ENCODE assay signal across 21 cellular contexts in the genomic region with DNA sequence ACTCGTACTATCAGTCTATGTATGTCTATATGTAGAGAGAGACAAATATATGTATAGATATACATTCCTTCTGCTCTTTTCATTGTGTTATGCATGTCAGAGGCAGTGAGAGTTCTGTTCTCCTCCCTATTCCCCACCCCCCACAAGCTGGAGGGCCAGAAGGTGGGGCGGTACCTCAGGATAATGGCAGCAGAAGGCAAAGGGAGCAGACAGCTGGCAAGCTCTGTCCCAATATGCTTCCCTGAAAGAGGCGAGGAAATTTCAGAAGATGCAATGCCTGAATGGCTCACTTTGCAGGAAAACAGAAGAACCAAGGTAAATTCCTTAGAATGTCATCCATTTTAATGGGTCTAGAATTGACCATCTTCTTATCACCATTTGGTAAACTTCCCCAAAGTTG.
DNase-seq lines count a peak whose midpoint lies in the region; ATAC-seq, FAIRE-seq and TF ChIP-seq lines count a peak whose summit lies in the region.
"Had no signal": no experiment of that assay in that cellular context is flagged by ENCODE, and none has a peak within 500 bp of the region (broad histone marks: within the 10 kb centered on the region; RNA-seq: fewer than 3 reads in every experiment).

No MANE protein-coding gene starts in this region.

- 0% methylated on average over 3 of the region's 3 CpGs for WGBS in K562 (ENCODE audit: insufficient coverage, low coverage, missing lambda C conversion rate)
- 93 to 95% methylated on average over 3 of the region's 3 CpGs for WGBS in heart right ventricle, 2 donors

- H3K27me3 ChIP-seq in K562 (ENCODE audit: control insufficient read depth in 2 of 2, insufficient read depth in 2 of 2, low read length in 2 of 2), result no peaks in the 10 kb centered on the region
- H3K27me3 ChIP-seq in heart right ventricle, result no peaks in the 10 kb centered on the region
- H3K27me3 ChIP-seq: neural progenitor cell, sigmoid colon had no signal

- peaks cover 55% of the 10 kb centered on the region for H3K79me2 ChIP-seq in K562 (ENCODE audit: control insufficient read depth, insufficient read depth, low read length)

- peak; percentile 73 to 87 for DNase-seq in Kasumi-1 (lab: John Stamatoyannopoulos, UW)
- peak; percentile 76 for DNase-seq in NCI-H2227 (lab: John Stamatoyannopoulos, UW; ENCODE audit: unreplicated experiment)
- peak in 2 of 4 experiments; percentile 64 to 89 for DNase-seq in K562 (ENCODE audit: extremely low read depth in 1 of 4, low spot score in 3 of 4)
- DNase-seq in retina, result peak; percentile 42
- DNase-seq in germinal center (ENCODE audit: low spot score), result no peak
- DNase-seq in activated CD4-positive, CD25-positive, alpha-beta regulatory T cell treated with anti-CD3 and anti-CD28 coated beads, Interleukin-2, amount 50 U/mL, for 72 hours, result no peak
- DNase-seq in heart right ventricle, result no peak
- DNase-seq: activated CD4-positive, alpha-beta memory T cell treated with anti-CD3 and anti-CD28 coated beads, Interleukin-2, amount 10 ng/mL, durations not matched to agents 7 days and 5 days; aorta; CD4-positive, CD25-positive, alpha-beta regulatory T cell; DMS79; Karpas-422; NCI-H1092; NCI-H2107; NCI-H774; sigmoid colon; stimulated activated CD4-positive, alpha-beta T cell treated with anti-CD3 and anti-CD28 coated beads, Interleukin-15, amount 100 ng/mL, for 24 hours; stimulated activated naive CD8-positive, alpha-beta T cell treated with anti-CD3 and anti-CD28 coated beads, Interleukin-15, Interleukin-2, amounts not matched to agents 100 U/mL and 50 U/mL, for 24 hours; T-helper 9 cell had no signal

- FAIRE-seq in K562 (lab: Jason Lieb, UNC), result peak; percentile 77

- POLR2A ChIA-PET in K562 (lab: Yijun Ruan, JAX), result interaction anchor here (3.6 kb wide), 1 partner anchor 12 kb away, joined by 13 read pairs; no protein-coding TSS in a partner anchor

- H3K4me3 ChIP-seq in K562 (peak overlapping the region; percentile 42), heart right ventricle (no peak overlapping the region)
- H3K4me3 ChIP-seq: neural progenitor cell, sigmoid colon, thoracic aorta had no signal

- TF ChIP-seq EP300 in K562 (IDR thresholded peaks at IDR 0.05; ENCODE audit: low read length), result peak; percentile 59

- H3K9me3 ChIP-seq in K562 (replicated peaks; ENCODE audit: control insufficient read depth, insufficient read depth, low read depth, low read length) (peaks cover 7% of the 10 kb centered on the region), heart right ventricle (peaks cover 0 to 12% (median 0%) of the 10 kb centered on the region in 11 donors)
- H3K9me3 ChIP-seq: thoracic aorta had no signal

- peak overlapping the region; percentile 78 for H2AFZ ChIP-seq in K562 (ENCODE audit: low read depth, low read length)

- H3K4me2 ChIP-seq in K562 (ENCODE audit: insufficient read depth, low read length), result peak overlapping the region; percentile 89
- H3K4me2 ChIP-seq: neural progenitor cell had no signal

- peaks cover 14% of the 10 kb centered on the region for H3K36me3 ChIP-seq in K562 (ENCODE audit: control insufficient read depth, insufficient read depth, low read length)
- H3K36me3 ChIP-seq in heart right ventricle, result no peaks in the 10 kb centered on the region
- H3K36me3 ChIP-seq: neural progenitor cell, sigmoid colon, thoracic aorta had no signal

- no peaks in the 10 kb centered on the region for H4K20me1 ChIP-seq in K562 (replicated peaks; ENCODE audit: control insufficient read depth, insufficient read depth, low read length)

- peak overlapping the region; percentile 56 to 86; a peak in 3 of 4 replicates for H3K9ac ChIP-seq in K562 (ENCODE audit: insufficient read depth in 1 of 2, low read depth in 2 of 2, low read length in 2 of 2)
- H3K9ac ChIP-seq: neural progenitor cell had no signal

- peak; percentile 79 for TF ChIP-seq POLR2A in K562 (conservative IDR thresholded peaks at IDR 0.05)

- H3K4me1 ChIP-seq in K562 (replicated peaks in 1 of 2; ENCODE audit: control insufficient read depth in 2 of 2, insufficient read depth in 2 of 2, low read length in 2 of 2), result peaks cover 4 to 32% of the 10 kb centered on the region in 2 experiments; a peak in 3 of 5 replicates
- H3K4me1 ChIP-seq in heart right ventricle, result peaks cover 0 to 9% (median 0%) of the 10 kb centered on the region in 9 donors

- CTCF ChIA-PET in K562 (lab: Yijun Ruan, JAX; ENCODE audit: low intra/inter-chr PET ratio), result no interaction called here

- BruUV-seq in K562 (replicated peaks; lab: Mats Ljungman, UMichigan), result no TSS peak

- no peaks in the 10 kb centered on the region for H3K9me1 ChIP-seq in K562 (ENCODE audit: control insufficient read depth, insufficient read depth, low read length)

- TF ChIP-seq RAD21 in K562 (CRISPR knock-in tag; conservative IDR thresholded peaks at IDR 0.05 in 1 of 2, IDR thresholded peaks at IDR 0.05 in 1 of 2), result peak in 1 of 2 experiments; percentile 29; a peak in 3 of 4 replicates

- intact Hi-C loops in K562 (cut with micrococcal nuclease), result loop anchor here (5.0 kb wide), 3 partner anchors 106 to 259 kb away; no protein-coding TSS in a partner anchor
- intact Hi-C loops in heart right ventricle (cut with DNase I), result no loop called here

- TF ChIP-seq CTCF in K562 (IDR thresholded peaks at IDR 0.05 in 2 of 3, conservative IDR thresholded peaks at IDR 0.05 in 1 of 3; ENCODE audit: insufficient read depth in 2 of 3, low read depth in 1 of 3, low read length in 3 of 3), result no peak; a peak in 1 of 6 replicates
- no peak for TF ChIP-seq CTCF in heart right ventricle (IDR thresholded peaks at IDR 0.05)

- H3K27ac ChIP-seq in K562 (ENCODE audit: extremely low read depth, low read depth, low read length) (peak overlapping the region; percentile 95), heart right ventricle (no peak overlapping the region)
- H3K27ac ChIP-seq: neural progenitor cell, sigmoid colon, thoracic aorta had no signal

- in situ Hi-C loops in K562 (cut with MboI), result no loop called here

- peak; percentile 84 for ATAC-seq in K562
- no peak for ATAC-seq in heart right ventricle
- ATAC-seq: stimulated activated naive CD8-positive, alpha-beta T cell treated with anti-CD3 and anti-CD28 coated beads, Interleukin-15, Interleukin-2, amounts not matched to agents 100 U/mL and 50 U/mL, for 24 hours had no signal

TF ChIP-seq in K562, 482 proteins besides CTCF, POLR2A, EP300 and RAD21 (continues in another document):
- TF ChIP-seq ETV5 (CRISPR knock-in tag; IDR thresholded peaks at IDR 0.05; ENCODE audit: low read depth), result 0 out of 2 replicates have a peak, but pooled peaks have one; percentile 31
- TF ChIP-seq ZNF41 (CRISPR knock-in tag; conservative IDR thresholded peaks at IDR 0.05), result 0 out of 2 replicates have a peak, but pooled peaks have one; percentile 65
- 0 out of 2 replicates have a peak, but pooled peaks have one; percentile 37 for TF ChIP-seq ZNF79 (CRISPR knock-in tag; IDR thresholded peaks at IDR 0.05; ENCODE audit: low read depth)
- TF ChIP-seq RBM39 (optimal IDR thresholded peaks at IDR 0.05; ENCODE audit: low read depth, low read length), result no peak
- no peak for TF ChIP-seq SRSF7 (optimal IDR thresholded peaks at IDR 0.05; ENCODE audit: low read depth, low read length)
- peak; percentile 53; the same call in 1 of the 2 replicates for TF ChIP-seq TEAD4 (IDR thresholded peaks at IDR 0.05; ENCODE audit: low read length)
- TF ChIP-seq TEAD4 (CRISPR knock-in tag; IDR thresholded peaks at IDR 0.05; ENCODE audit: borderline replicate concordance), result no peak
- TF ChIP-seq MAFG (tag; conservative IDR thresholded peaks at IDR 0.05), result no peak
- TF ChIP-seq CBFA2T3 (IDR thresholded peaks at IDR 0.05), result peak; percentile 66
- TF ChIP-seq, protein P1, sequence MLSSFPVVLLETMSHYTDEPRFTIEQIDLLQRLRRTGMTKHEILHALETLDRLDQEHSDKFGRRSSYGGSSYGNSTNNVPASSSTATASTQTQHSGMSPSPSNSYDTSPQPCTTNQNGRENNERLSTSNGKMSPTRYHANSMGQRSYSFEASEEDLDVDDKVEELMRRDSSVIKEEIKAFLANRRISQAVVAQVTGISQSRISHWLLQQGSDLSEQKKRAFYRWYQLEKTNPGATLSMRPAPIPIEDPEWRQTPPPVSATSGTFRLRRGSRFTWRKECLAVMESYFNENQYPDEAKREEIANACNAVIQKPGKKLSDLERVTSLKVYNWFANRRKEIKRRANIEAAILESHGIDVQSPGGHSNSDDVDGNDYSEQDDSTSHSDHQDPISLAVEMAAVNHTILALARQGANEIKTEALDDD (IDR thresholded peaks at IDR 0.05), result peak; percentile 33; the same call in 1 of the 2 replicates
- TF ChIP-seq, protein P2, sequence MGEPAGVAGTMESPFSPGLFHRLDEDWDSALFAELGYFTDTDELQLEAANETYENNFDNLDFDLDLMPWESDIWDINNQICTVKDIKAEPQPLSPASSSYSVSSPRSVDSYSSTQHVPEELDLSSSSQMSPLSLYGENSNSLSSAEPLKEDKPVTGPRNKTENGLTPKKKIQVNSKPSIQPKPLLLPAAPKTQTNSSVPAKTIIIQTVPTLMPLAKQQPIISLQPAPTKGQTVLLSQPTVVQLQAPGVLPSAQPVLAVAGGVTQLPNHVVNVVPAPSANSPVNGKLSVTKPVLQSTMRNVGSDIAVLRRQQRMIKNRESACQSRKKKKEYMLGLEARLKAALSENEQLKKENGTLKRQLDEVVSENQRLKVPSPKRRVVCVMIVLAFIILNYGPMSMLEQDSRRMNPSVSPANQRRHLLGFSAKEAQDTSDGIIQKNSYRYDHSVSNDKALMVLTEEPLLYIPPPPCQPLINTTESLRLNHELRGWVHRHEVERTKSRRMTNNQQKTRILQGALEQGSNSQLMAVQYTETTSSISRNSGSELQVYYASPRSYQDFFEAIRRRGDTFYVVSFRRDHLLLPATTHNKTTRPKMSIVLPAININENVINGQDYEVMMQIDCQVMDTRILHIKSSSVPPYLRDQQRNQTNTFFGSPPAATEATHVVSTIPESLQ (CRISPR knock-in tag; IDR thresholded peaks at IDR 0.05), result no peak
- TF ChIP-seq, protein P3, sequence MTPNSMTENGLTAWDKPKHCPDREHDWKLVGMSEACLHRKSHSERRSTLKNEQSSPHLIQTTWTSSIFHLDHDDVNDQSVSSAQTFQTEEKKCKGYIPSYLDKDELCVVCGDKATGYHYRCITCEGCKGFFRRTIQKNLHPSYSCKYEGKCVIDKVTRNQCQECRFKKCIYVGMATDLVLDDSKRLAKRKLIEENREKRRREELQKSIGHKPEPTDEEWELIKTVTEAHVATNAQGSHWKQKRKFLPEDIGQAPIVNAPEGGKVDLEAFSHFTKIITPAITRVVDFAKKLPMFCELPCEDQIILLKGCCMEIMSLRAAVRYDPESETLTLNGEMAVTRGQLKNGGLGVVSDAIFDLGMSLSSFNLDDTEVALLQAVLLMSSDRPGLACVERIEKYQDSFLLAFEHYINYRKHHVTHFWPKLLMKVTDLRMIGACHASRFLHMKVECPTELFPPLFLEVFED (CRISPR knock-in tag; conservative IDR thresholded peaks at IDR 0.05), result 0 out of 2 replicates have a peak, but pooled peaks have one; percentile 8
- TF ChIP-seq, protein P4, sequence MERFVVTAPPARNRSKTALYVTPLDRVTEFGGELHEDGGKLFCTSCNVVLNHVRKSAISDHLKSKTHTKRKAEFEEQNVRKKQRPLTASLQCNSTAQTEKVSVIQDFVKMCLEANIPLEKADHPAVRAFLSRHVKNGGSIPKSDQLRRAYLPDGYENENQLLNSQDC (CRISPR knock-in tag; IDR thresholded peaks at IDR 0.05), result peak; percentile 23; the same call in 1 of the 2 replicates

Comparison
In these comparisons a context has a peak if more than half of its experiments do, and no peak if none do; other contexts are left out.
1. DNase-seq: peak in Kasumi-1 (2 of 2), NCI-H2227 (single experiment) and retina (single experiment); none in germinal center (single experiment), activated CD4-positive, CD25-positive, alpha-beta regulatory T cell treated with anti-CD3 and anti-CD28 coated beads, Interleukin-2, amount 50 U/mL, for 72 hours (single experiment) and heart right ventricle (0 of 2).